16 cellular contexts compared by ENCODE assay signal in the genomic region with DNA sequence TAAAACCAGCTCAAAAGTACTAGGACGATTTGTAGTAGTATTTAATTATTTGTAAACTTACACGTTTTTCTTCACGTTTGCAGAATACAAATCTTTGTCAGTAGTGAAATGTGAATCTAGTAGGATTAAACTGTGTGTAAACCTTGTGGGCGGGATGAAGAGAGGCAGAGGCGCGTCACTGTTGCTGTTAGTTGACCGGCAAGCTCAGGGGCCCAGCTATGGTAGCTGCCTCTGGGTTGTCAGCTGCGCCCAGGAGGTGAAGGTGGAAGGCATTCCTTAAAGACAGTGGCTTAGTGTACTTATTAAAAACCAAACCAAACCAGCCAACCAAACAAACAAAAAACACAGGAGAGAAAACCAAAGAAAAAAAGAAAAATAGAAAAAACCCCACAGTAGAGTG.
A peak's percentile ranks its signal among the peaks of the same experiment; 100 is the strongest.
DNase-seq lines count a peak whose midpoint lies in the region; ATAC-seq and TF ChIP-seq lines count a peak whose summit lies in the region.
"Had no signal": no experiment of that assay in that cellular context is flagged by ENCODE, and none has a peak within 500 bp of the region (broad histone marks: within the 10 kb centered on the region; RNA-seq: fewer than 3 reads in every experiment).

No MANE protein-coding gene starts in this region.

- DNase-seq in activated T-cell treated with anti-CD3 and anti-CD28 coated beads, Interleukin-2, amount 50 U/mL, for 72 hours, result no peak
- DNase-seq in activated T-cell treated with anti-CD3 and anti-CD28 coated beads for 4 hours, result no peak
- no peak for DNase-seq in activated naive CD8-positive, alpha-beta T cell treated with anti-CD3 and anti-CD28 coated beads, Interleukin-2, amount 50 U/mL, for 24 hours
- DNase-seq in islet precursor cell, result peak; percentile 12
- DNase-seq in type B pancreatic cell (ENCODE audit: extremely low spot score, unreplicated experiment), result no peak
- DNase-seq in NOMO-1 treated with DMSO at 0.1 percent for 48 hours (lab: John Stamatoyannopoulos, UW; ENCODE audit: unreplicated experiment), result no peak
- no peak for DNase-seq in GF-D8 (lab: John Stamatoyannopoulos, UW)
- no peak for DNase-seq in activated CD4-positive, alpha-beta T cell treated with anti-CD3 and anti-CD28 coated beads for 48 hours
- DNase-seq: C1 segment of cervical spinal cord, DMS79 treated with DMSO at 0.1 percent for 48 hours, GDM1, GOT3, IMR-90, NCI-H1436, NCI-H2081, PC-3 had no signal

- peak overlapping the region; percentile 43 for H3K27ac Mint-ChIP-seq in activated T-cell treated with anti-CD3 and anti-CD28 coated beads, Interleukin-2, amount 50 U/mL, for 72 hours
- peak overlapping the region; percentile 7 for H3K27ac Mint-ChIP-seq in activated naive CD8-positive, alpha-beta T cell treated with anti-CD3 and anti-CD28 coated beads, Interleukin-2, amount 50 U/mL, for 24 hours
- peak overlapping the region; percentile 35 for H3K27ac Mint-ChIP-seq in type B pancreatic cell

- H3K4me1 Mint-ChIP-seq in activated T-cell treated with anti-CD3 and anti-CD28 coated beads, Interleukin-2, amount 50 U/mL, for 72 hours (ENCODE audit: low read depth), result peaks cover 15% of the 10 kb centered on the region
- peaks cover 14% of the 10 kb centered on the region for H3K4me1 Mint-ChIP-seq in activated naive CD8-positive, alpha-beta T cell treated with anti-CD3 and anti-CD28 coated beads, Interleukin-2, amount 50 U/mL, for 24 hours
- H3K4me1 Mint-ChIP-seq in type B pancreatic cell (ENCODE audit: unreplicated experiment), result peaks cover 3% of the 10 kb centered on the region

- H3K36me3 Mint-ChIP-seq in activated T-cell treated with anti-CD3 and anti-CD28 coated beads, Interleukin-2, amount 50 U/mL, for 72 hours (ENCODE audit: insufficient read depth in 2 of 2), result peaks cover 10 to 15% of the 10 kb centered on the region in 2 donors
- H3K36me3 Mint-ChIP-seq in activated naive CD8-positive, alpha-beta T cell treated with anti-CD3 and anti-CD28 coated beads, Interleukin-2, amount 50 U/mL, for 24 hours (ENCODE audit: low read depth), result peaks cover 85% of the 10 kb centered on the region
- H3K36me3 Mint-ChIP-seq in type B pancreatic cell, result peaks cover 36% of the 10 kb centered on the region

- ATAC-seq in activated T-cell treated with anti-CD3 and anti-CD28 coated beads, Interleukin-2, amount 50 U/mL, for 72 hours (replicated peaks in 1 of 2), result no peak
- ATAC-seq in activated naive CD8-positive, alpha-beta T cell treated with anti-CD3 and anti-CD28 coated beads, Interleukin-2, amount 50 U/mL, for 24 hours, result no peak
- ATAC-seq: PC-3 had no signal

- TF ChIP-seq CTCF in type B pancreatic cell (conservative IDR thresholded peaks at IDR 0.05), result no peak

- no peak overlapping the region for H3K4me3 Mint-ChIP-seq in activated T-cell treated with anti-CD3 and anti-CD28 coated beads, Interleukin-2, amount 50 U/mL, for 72 hours
- H3K4me3 Mint-ChIP-seq in activated naive CD8-positive, alpha-beta T cell treated with anti-CD3 and anti-CD28 coated beads, Interleukin-2, amount 50 U/mL, for 24 hours, result no peak overlapping the region
- no peak overlapping the region for H3K4me3 Mint-ChIP-seq in type B pancreatic cell

- H3K27me3 Mint-ChIP-seq in activated T-cell treated with anti-CD3 and anti-CD28 coated beads, Interleukin-2, amount 50 U/mL, for 72 hours (ENCODE audit: low read depth), result no peaks in the 10 kb centered on the region
- H3K27me3 Mint-ChIP-seq in activated naive CD8-positive, alpha-beta T cell treated with anti-CD3 and anti-CD28 coated beads, Interleukin-2, amount 50 U/mL, for 24 hours, result no peaks in the 10 kb centered on the region
- no peaks in the 10 kb centered on the region for H3K27me3 Mint-ChIP-seq in type B pancreatic cell

- no peaks in the 10 kb centered on the region for H3K9me3 Mint-ChIP-seq in activated T-cell treated with anti-CD3 and anti-CD28 coated beads, Interleukin-2, amount 50 U/mL, for 72 hours
- no peaks in the 10 kb centered on the region for H3K9me3 Mint-ChIP-seq in activated naive CD8-positive, alpha-beta T cell treated with anti-CD3 and anti-CD28 coated beads, Interleukin-2, amount 50 U/mL, for 24 hours
- no peaks in the 10 kb centered on the region for H3K9me3 Mint-ChIP-seq in type B pancreatic cell
